Comparison of ENCODE assay signal across 1 cellular context in the genomic region with DNA sequence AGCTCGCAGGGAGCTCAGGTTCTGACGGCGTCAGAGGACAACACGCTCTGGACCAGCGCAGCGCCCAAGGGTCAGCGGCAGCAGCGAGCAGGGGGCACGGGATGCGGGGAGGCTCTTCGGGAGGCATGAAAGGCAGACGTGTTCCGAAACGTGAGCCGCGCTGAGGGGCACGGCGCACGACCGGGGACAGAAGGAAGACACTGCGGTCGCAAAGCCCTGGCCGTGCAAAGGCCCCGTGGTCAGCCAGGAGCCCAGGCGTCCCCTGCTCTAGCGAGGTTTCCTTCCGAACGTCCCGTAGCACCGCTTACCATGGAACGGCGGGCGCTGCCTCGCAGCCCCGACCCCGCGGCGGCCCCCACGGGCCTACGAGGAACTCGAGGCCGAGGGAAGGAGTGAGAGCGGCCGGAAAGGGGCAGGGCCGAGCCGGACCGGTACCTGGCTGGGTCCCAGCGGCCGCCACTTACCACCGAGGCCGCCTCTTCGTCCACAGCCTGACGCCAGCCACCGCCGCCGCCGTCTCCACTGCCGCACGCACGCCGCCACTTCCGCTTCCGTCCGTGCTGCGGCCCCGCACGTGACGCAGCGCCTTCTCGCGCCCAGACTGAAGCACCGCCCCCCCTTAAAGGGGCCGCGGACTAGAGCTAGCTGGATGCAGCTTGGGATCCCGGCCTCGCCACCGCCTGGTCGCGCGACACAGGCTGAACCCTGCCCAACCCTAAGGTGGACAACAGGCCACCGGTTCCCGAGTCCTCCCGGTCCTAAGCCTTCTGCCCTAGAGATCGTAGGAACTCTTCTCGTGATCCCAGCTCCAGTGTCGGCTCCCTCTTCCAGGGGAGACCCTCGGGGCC.
TF ChIP-seq lines count a peak whose summit lies in the region.

No MANE protein-coding gene starts in this region.

TF ChIP-seq in HepG2, 621 proteins besides CTCF, POLR2A, EP300 and RAD21 (continued from another document and continues in another):
- TF ChIP-seq, protein P1, sequence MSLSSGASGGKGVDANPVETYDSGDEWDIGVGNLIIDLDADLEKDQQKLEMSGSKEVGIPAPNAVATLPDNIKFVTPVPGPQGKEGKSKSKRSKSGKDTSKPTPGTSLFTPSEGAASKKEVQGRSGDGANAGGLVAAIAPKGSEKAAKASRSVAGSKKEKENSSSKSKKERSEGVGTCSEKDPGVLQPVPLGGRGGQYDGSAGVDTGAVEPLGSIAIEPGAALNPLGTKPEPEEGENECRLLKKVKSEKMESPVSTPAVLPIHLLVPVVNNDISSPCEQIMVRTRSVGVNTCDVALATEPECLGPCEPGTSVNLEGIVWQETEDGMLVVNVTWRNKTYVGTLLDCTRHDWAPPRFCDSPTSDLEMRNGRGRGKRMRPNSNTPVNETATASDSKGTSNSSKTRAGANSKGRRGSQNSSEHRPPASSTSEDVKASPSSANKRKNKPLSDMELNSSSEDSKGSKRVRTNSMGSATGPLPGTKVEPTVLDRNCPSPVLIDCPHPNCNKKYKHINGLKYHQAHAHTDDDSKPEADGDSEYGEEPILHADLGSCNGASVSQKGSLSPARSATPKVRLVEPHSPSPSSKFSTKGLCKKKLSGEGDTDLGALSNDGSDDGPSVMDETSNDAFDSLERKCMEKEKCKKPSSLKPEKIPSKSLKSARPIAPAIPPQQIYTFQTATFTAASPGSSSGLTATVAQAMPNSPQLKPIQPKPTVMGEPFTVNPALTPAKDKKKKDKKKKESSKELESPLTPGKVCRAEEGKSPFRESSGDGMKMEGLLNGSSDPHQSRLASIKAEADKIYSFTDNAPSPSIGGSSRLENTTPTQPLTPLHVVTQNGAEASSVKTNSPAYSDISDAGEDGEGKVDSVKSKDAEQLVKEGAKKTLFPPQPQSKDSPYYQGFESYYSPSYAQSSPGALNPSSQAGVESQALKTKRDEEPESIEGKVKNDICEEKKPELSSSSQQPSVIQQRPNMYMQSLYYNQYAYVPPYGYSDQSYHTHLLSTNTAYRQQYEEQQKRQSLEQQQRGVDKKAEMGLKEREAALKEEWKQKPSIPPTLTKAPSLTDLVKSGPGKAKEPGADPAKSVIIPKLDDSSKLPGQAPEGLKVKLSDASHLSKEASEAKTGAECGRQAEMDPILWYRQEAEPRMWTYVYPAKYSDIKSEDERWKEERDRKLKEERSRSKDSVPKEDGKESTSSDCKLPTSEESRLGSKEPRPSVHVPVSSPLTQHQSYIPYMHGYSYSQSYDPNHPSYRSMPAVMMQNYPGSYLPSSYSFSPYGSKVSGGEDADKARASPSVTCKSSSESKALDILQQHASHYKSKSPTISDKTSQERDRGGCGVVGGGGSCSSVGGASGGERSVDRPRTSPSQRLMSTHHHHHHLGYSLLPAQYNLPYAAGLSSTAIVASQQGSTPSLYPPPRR (CRISPR knock-in tag; IDR thresholded peaks at IDR 0.05; ENCODE audit: borderline replicate concordance), result peak; percentile 72
- TF ChIP-seq CBX2 (IDR thresholded peaks at IDR 0.05; ENCODE audit: low read depth, low read length) (no peak), CBX2 (CRISPR knock-in tag; IDR thresholded peaks at IDR 0.05; ENCODE audit: low read depth) (no peak), FOSL1 (CRISPR knock-in tag; IDR thresholded peaks at IDR 0.05; ENCODE audit: borderline replicate concordance) (0 out of 2 replicates have a peak, but pooled peaks have one; percentile 31), ZNF564 (CRISPR knock-in tag; IDR thresholded peaks at IDR 0.05) (peak; percentile 35; the same call in 1 of the 2 replicates), RFX1 (IDR thresholded peaks at IDR 0.05) (no peak), CREB1 (IDR thresholded peaks at IDR 0.05) (peak; percentile 75), CREB1 (CRISPR knock-in tag; IDR thresholded peaks at IDR 0.05) (no peak; the same call in 1 of the 2 replicates), NFIB (CRISPR knock-in tag; IDR thresholded peaks at IDR 0.05; ENCODE audit: borderline replicate concordance) (no peak; the same call in 1 of the 2 replicates), MIXL1 (CRISPR knock-in tag; IDR thresholded peaks at IDR 0.05) (0 out of 2 replicates have a peak, but pooled peaks have one; percentile 34), CREM (IDR thresholded peaks at IDR 0.05) (peak; percentile 31; the same call in 1 of the 2 replicates), CREM (CRISPR knock-in tag; IDR thresholded peaks at IDR 0.05) (no peak), DMAP1 (CRISPR knock-in tag; IDR thresholded peaks at IDR 0.05) (peak; percentile 79), ZNF589 (CRISPR knock-in tag; conservative IDR thresholded peaks at IDR 0.05) (peak; percentile 79; the same call in 1 of the 2 replicates), ZNF839 (CRISPR knock-in tag; IDR thresholded peaks at IDR 0.05; ENCODE audit: borderline replicate concordance) (no peak), SMAD9 (CRISPR knock-in tag; IDR thresholded peaks at IDR 0.05) (no peak), FOXP1 (IDR thresholded peaks at IDR 0.05) (no peak), FOXP1 (CRISPR knock-in tag; IDR thresholded peaks at IDR 0.05) (no peak), JARID2 (CRISPR knock-in tag; IDR thresholded peaks at IDR 0.05; ENCODE audit: insufficient replicate concordance) (peak; percentile 16), ZMYM3 (CRISPR knock-in tag; IDR thresholded peaks at IDR 0.05) (peak; percentile 51), RFXANK (CRISPR knock-in tag; IDR thresholded peaks at IDR 0.05) (no peak), HDAC6 (IDR thresholded peaks at IDR 0.05; ENCODE audit: low read depth, low read length) (no peak), MBNL3 (CRISPR knock-in tag; conservative IDR thresholded peaks at IDR 0.05) (no peak), JDP2 (CRISPR knock-in tag; IDR thresholded peaks at IDR 0.05; ENCODE audit: borderline replicate concordance) (no peak), ZNF350 (CRISPR knock-in tag; IDR thresholded peaks at IDR 0.05; ENCODE audit: borderline replicate concordance, low read depth) (peak; percentile 75; the same call in 1 of the 2 replicates), ZNF724P (CRISPR knock-in tag; IDR thresholded peaks at IDR 0.05; ENCODE audit: borderline replicate concordance) (peak; percentile 97), ZNF7 (CRISPR knock-in tag; IDR thresholded peaks at IDR 0.05) (no peak), CCDC6 (CRISPR knock-in tag; IDR thresholded peaks at IDR 0.05) (peak; percentile 91), ZNF652 (CRISPR knock-in tag; IDR thresholded peaks at IDR 0.05; ENCODE audit: borderline replicate concordance, low read depth) (no peak), TRIM24 (CRISPR knock-in tag; IDR thresholded peaks at IDR 0.05) (no peak), FOXK1 (CRISPR knock-in tag; IDR thresholded peaks at IDR 0.05; ENCODE audit: borderline replicate concordance, low read depth) (peak; percentile 78; the same call in 1 of the 2 replicates), ZNF572 (CRISPR knock-in tag; IDR thresholded peaks at IDR 0.05) (0 out of 2 replicates have a peak, but pooled peaks have one; percentile 39), SMARCE1 (IDR thresholded peaks at IDR 0.05; ENCODE audit: borderline replicate concordance) (no peak), MAFF (IDR thresholded peaks at IDR 0.05; ENCODE audit: low read depth, low read length) (no peak), WIZ (CRISPR knock-in tag; IDR thresholded peaks at IDR 0.05) (no peak; the same call in 1 of the 2 replicates), ZNF124 (CRISPR knock-in tag; IDR thresholded peaks at IDR 0.05) (peak; percentile 39; the same call in 1 of the 2 replicates), REPIN1 (CRISPR knock-in tag; IDR thresholded peaks at IDR 0.05; ENCODE audit: borderline replicate concordance, low read depth) (peak; percentile 76; the same call in 1 of the 2 replicates), ZNF749 (CRISPR knock-in tag; IDR thresholded peaks at IDR 0.05; ENCODE audit: borderline replicate concordance) (no peak), ZNF12 (CRISPR knock-in tag; IDR thresholded peaks at IDR 0.05) (0 out of 2 replicates have a peak, but pooled peaks have one; percentile 27)
- TF ChIP-seq, protein P2, sequence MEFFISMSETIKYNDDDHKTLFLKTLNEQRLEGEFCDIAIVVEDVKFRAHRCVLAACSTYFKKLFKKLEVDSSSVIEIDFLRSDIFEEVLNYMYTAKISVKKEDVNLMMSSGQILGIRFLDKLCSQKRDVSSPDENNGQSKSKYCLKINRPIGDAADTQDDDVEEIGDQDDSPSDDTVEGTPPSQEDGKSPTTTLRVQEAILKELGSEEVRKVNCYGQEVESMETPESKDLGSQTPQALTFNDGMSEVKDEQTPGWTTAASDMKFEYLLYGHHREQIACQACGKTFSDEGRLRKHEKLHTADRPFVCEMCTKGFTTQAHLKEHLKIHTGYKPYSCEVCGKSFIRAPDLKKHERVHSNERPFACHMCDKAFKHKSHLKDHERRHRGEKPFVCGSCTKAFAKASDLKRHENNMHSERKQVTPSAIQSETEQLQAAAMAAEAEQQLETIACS (CRISPR knock-in tag; IDR thresholded peaks at IDR 0.05), result peak; percentile 56; the same call in 1 of the 2 replicates
- TF ChIP-seq, protein P3, sequence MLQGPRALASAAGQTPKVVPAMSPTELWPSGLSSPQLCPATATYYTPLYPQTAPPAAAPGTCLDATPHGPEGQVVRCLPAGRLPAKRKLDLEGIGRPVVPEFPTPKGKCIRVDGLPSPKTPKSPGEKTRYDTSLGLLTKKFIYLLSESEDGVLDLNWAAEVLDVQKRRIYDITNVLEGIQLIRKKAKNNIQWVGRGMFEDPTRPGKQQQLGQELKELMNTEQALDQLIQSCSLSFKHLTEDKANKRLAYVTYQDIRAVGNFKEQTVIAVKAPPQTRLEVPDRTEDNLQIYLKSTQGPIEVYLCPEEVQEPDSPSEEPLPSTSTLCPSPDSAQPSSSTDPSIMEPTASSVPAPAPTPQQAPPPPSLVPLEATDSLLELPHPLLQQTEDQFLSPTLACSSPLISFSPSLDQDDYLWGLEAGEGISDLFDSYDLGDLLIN (CRISPR knock-in tag; IDR thresholded peaks at IDR 0.05; ENCODE audit: borderline replicate concordance), result 0 out of 2 replicates have a peak, but pooled peaks have one; percentile 79
- TF ChIP-seq, protein P4, sequence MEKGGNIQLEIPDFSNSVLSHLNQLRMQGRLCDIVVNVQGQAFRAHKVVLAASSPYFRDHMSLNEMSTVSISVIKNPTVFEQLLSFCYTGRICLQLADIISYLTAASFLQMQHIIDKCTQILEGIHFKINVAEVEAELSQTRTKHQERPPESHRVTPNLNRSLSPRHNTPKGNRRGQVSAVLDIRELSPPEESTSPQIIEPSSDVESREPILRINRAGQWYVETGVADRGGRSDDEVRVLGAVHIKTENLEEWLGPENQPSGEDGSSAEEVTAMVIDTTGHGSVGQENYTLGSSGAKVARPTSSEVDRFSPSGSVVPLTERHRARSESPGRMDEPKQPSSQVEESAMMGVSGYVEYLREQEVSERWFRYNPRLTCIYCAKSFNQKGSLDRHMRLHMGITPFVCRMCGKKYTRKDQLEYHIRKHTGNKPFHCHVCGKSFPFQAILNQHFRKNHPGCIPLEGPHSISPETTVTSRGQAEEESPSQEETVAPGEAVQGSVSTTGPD (CRISPR knock-in tag; IDR thresholded peaks at IDR 0.05), result no peak
- TF ChIP-seq, protein P5, sequence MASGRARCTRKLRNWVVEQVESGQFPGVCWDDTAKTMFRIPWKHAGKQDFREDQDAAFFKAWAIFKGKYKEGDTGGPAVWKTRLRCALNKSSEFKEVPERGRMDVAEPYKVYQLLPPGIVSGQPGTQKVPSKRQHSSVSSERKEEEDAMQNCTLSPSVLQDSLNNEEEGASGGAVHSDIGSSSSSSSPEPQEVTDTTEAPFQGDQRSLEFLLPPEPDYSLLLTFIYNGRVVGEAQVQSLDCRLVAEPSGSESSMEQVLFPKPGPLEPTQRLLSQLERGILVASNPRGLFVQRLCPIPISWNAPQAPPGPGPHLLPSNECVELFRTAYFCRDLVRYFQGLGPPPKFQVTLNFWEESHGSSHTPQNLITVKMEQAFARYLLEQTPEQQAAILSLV (CRISPR knock-in tag; IDR thresholded peaks at IDR 0.05; ENCODE audit: borderline replicate concordance), result peak; percentile 88; the same call in 1 of the 2 replicates
- TF ChIP-seq, protein P6, sequence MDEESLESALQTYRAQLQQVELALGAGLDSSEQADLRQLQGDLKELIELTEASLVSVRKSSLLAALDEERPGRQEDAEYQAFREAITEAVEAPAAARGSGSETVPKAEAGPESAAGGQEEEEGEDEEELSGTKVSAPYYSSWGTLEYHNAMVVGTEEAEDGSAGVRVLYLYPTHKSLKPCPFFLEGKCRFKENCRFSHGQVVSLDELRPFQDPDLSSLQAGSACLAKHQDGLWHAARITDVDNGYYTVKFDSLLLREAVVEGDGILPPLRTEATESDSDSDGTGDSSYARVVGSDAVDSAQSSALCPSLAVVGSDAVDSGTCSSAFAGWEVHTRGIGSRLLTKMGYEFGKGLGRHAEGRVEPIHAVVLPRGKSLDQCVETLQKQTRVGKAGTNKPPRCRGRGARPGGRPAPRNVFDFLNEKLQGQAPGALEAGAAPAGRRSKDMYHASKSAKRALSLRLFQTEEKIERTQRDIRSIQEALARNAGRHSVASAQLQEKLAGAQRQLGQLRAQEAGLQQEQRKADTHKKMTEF (CRISPR knock-in tag; IDR thresholded peaks at IDR 0.05), result peak; percentile 93
- TF ChIP-seq, protein P7, sequence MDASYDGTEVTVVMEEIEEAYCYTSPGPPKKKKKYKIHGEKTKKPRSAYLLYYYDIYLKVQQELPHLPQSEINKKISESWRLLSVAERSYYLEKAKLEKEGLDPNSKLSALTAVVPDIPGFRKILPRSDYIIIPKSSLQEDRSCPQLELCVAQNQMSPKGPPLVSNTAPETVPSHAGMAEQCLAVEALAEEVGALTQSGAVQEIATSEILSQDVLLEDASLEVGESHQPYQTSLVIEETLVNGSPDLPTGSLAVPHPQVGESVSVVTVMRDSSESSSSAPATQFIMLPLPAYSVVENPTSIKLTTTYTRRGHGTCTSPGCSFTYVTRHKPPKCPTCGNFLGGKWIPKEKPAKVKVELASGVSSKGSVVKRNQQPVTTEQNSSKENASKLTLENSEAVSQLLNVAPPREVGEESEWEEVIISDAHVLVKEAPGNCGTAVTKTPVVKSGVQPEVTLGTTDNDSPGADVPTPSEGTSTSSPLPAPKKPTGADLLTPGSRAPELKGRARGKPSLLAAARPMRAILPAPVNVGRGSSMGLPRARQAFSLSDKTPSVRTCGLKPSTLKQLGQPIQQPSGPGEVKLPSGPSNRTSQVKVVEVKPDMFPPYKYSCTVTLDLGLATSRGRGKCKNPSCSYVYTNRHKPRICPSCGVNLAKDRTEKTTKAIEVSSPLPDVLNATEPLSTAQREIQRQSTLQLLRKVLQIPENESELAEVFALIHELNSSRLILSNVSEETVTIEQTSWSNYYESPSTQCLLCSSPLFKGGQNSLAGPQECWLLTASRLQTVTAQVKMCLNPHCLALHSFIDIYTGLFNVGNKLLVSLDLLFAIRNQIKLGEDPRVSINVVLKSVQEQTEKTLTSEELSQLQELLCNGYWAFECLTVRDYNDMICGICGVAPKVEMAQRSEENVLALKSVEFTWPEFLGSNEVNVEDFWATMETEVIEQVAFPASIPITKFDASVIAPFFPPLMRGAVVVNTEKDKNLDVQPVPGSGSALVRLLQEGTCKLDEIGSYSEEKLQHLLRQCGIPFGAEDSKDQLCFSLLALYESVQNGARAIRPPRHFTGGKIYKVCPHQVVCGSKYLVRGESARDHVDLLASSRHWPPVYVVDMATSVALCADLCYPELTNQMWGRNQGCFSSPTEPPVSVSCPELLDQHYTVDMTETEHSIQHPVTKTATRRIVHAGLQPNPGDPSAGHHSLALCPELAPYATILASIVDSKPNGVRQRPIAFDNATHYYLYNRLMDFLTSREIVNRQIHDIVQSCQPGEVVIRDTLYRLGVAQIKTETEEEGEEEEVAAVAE (CRISPR knock-in tag; IDR thresholded peaks at IDR 0.05; ENCODE audit: borderline replicate concordance), result peak; percentile 83; the same call in 1 of the 2 replicates
- TF ChIP-seq, protein P8, sequence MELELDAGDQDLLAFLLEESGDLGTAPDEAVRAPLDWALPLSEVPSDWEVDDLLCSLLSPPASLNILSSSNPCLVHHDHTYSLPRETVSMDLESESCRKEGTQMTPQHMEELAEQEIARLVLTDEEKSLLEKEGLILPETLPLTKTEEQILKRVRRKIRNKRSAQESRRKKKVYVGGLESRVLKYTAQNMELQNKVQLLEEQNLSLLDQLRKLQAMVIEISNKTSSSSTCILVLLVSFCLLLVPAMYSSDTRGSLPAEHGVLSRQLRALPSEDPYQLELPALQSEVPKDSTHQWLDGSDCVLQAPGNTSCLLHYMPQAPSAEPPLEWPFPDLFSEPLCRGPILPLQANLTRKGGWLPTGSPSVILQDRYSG (CRISPR knock-in tag; IDR thresholded peaks at IDR 0.05), result no peak
